ENCODE assay signal across 8 cellular contexts in the genomic region with DNA sequence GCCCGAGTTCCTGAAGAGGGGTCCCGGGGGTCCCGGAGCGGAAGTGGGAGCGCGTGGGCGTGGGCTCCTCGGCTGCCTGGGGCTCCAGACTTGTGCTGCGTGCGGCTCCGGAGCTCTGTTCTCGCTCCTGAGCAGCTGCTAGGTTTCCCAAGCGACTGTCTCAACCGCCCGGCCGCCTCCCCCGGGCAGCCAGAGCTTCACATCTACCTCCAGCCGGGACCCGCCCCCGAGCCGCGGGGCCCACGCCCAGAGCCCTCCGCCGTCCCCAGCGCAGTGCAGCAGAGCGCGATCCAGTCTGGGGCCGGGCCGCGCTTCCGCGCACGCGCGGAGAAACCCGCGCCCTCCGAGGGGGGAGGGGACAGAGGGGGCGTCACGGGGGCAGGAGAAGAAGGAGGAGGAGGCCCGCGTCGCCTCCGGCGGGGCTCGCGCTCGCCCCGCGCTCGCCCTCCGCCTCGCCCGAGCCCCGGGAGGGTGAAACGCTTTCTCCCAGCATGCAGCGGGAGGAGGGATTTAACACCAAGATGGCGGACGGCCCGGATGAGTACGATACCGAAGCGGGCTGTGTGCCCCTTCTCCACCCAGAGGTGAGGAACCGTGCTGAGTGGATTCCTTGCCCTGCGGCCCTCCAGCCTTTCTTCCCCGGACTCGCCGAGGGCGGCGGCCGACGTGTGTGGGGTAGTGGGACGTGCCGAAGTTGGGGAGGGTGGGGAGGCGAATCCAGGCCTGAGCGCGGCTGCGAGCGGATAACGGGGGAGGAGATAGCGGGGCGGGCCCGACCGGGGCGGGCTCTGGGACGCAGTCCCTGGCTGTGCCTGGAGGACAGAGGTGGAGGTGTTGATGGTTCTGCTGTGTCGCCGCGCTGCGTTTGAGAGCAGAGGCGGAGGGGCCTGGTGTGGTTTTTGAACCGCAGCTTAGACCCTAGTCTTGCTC. TPM values are rescaled to one million over a fixed set of nuclear protein-coding genes. Genes with fewer than 3 reads are reported as not detected.
DNase-seq lines count a peak whose midpoint lies in the region; ATAC-seq, FAIRE-seq and TF ChIP-seq lines count a peak whose summit lies in the region.

A gene with protein sequence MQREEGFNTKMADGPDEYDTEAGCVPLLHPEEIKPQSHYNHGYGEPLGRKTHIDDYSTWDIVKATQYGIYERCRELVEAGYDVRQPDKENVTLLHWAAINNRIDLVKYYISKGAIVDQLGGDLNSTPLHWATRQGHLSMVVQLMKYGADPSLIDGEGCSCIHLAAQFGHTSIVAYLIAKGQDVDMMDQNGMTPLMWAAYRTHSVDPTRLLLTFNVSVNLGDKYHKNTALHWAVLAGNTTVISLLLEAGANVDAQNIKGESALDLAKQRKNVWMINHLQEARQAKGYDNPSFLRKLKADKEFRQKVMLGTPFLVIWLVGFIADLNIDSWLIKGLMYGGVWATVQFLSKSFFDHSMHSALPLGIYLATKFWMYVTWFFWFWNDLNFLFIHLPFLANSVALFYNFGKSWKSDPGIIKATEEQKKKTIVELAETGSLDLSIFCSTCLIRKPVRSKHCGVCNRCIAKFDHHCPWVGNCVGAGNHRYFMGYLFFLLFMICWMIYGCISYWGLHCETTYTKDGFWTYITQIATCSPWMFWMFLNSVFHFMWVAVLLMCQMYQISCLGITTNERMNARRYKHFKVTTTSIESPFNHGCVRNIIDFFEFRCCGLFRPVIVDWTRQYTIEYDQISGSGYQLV (plus strand): TSS at position 370 of the 930 bp plus-strand sequence. CDS start 122 bp downstream, at position 492.

- peaks cover 47% of the 10 kb centered on the region for H3K79me2 ChIP-seq in smooth muscle cell (ENCODE audit: low read depth)

- no peak for FAIRE-seq in bronchial epithelial cell (lab: Jason Lieb, UNC)

- peak within 1 kb of the TSS; percentile 97 for H3K9ac ChIP-seq in smooth muscle cell (ENCODE audit: low read depth)

- peaks cover 38% of the 10 kb centered on the region for H3K4me1 Mint-ChIP-seq in WTC11

- peaks cover 4% of the 10 kb centered on the region for H3K4me1 ChIP-seq in smooth muscle cell (ENCODE audit: low read depth)

- peaks cover 37% of the 10 kb centered on the region for H4K20me1 ChIP-seq in smooth muscle cell (ENCODE audit: low read depth)

- under 1% methylated on average over 39 of the region's 93 CpGs for WGBS in smooth muscle cell (ENCODE audit: low lambda C conversion rate)

- no peaks in the 10 kb centered on the region for H3K9me3 ChIP-seq in smooth muscle cell (replicated peaks; ENCODE audit: low read depth)

- peak within 1 kb of the TSS; percentile 96 for H3K4me2 ChIP-seq in smooth muscle cell

- CTCF ChIA-PET in WTC11 (lab: Charles Lee): interaction anchor here (1.0 to 1.2 kb wide), 3 partner anchors 57 to 247 kb away, joined by 3 to 4 read pairs (median 3); no protein-coding TSS in a partner anchor

- TF ChIP-seq CTCF in WTC11 (IDR thresholded peaks at IDR 0.05) (no peak), bronchial epithelial cell (IDR thresholded peaks at IDR 0.05; ENCODE audit: insufficient read depth, low read length, severe bottlenecking) (no peak), smooth muscle cell (IDR thresholded peaks at IDR 0.05; ENCODE audit: borderline replicate concordance, insufficient read depth, poor library complexity, severe bottlenecking) (no peak)

- POLR2A ChIA-PET in WTC11 (lab: Charles Lee): interaction anchor here (0.7 to 1.6 kb wide), 5 partner anchors 8 to 133 kb away, joined by 3 to 10 read pairs (median 4); no protein-coding TSS in a partner anchor

- ATAC-seq in HG03196 (IDR thresholded peaks at IDR 0.05; ENCODE audit: unreplicated experiment): peak; percentile 92
- peak; percentile 87 for ATAC-seq in WTC11

- H3K27me3 Mint-ChIP-seq in WTC11 (ENCODE audit: low read depth): no peaks in the 10 kb centered on the region; the same call in 1 of the 2 replicates

- peak within 1 kb of the TSS; percentile 99 for H3K27ac Mint-ChIP-seq in WTC11

- peak within 1 kb of the TSS; percentile 95 for H3K4me3 ChIP-seq in bronchial epithelial cell (ENCODE audit: low read depth, low read length)
- peak within 1 kb of the TSS; percentile 93 for H3K4me3 ChIP-seq in smooth muscle cell

- H3K36me3 Mint-ChIP-seq in WTC11: no peaks in the 10 kb centered on the region

- in situ Hi-C loops in GM18951 (cut with MboI; ENCODE audit: low sequenced_read_pairs, unreplicated experiment): no loop called here

- peak; percentile 83 for TF ChIP-seq POLR2A in GM18951 (IDR thresholded peaks at IDR 0.05; ENCODE audit: extremely low read depth, insufficient read depth, insufficient read length)

- peak within 1 kb of the TSS; percentile 89 for H2AFZ ChIP-seq in smooth muscle cell (ENCODE audit: low read depth)

- H3F3A ChIP-seq in smooth muscle cell (ENCODE audit: low read depth): peaks cover 17% of the 10 kb centered on the region

- no peaks in the 10 kb centered on the region for H3K36me3 ChIP-seq in bronchial epithelial cell (ENCODE audit: control insufficient read depth, insufficient read depth, low read length)
- H3K36me3 ChIP-seq in smooth muscle cell (ENCODE audit: low read depth): no peaks in the 10 kb centered on the region

- H3K27me3 ChIP-seq in bronchial epithelial cell (ENCODE audit: control insufficient read depth, insufficient read depth, low read length): no peaks in the 10 kb centered on the region
- H3K27me3 ChIP-seq in smooth muscle cell (ENCODE audit: low read depth): no peaks in the 10 kb centered on the region

- peak; percentile 95 for DNase-seq in AG08395 (ENCODE audit: low spot score)
- DNase-seq in NCI-H226: peak; percentile 97
- peak; percentile 91 for DNase-seq in WTC11 (ENCODE audit: low spot score)
- peak; percentile 83 for DNase-seq in bronchial epithelial cell (ENCODE audit: low read depth)
- DNase-seq in iPS-NIHi7 (ENCODE audit: extremely low spot score): peak; percentile 89
- peak; percentile 92 for DNase-seq in smooth muscle cell (lab: John Stamatoyannopoulos, UW; ENCODE audit: unreplicated experiment)

- peak within 1 kb of the TSS; percentile 97 for H3K4me3 Mint-ChIP-seq in WTC11

- H3K9me3 Mint-ChIP-seq in WTC11: peaks cover 4% of the 10 kb centered on the region; the same call in 1 of the 2 replicates

- peak within 1 kb of the TSS; percentile 98 for H3K27ac ChIP-seq in smooth muscle cell (ENCODE audit: low read depth)

TF ChIP-seq in WTC11, 78 proteins besides CTCF, POLR2A, EP300 and RAD21 (continues in another document):
- peak; percentile 80; the same call in 1 of the 2 replicates for TF ChIP-seq ZNF121 (CRISPR knock-in tag; IDR thresholded peaks at IDR 0.05)
- TF ChIP-seq, protein P1, sequence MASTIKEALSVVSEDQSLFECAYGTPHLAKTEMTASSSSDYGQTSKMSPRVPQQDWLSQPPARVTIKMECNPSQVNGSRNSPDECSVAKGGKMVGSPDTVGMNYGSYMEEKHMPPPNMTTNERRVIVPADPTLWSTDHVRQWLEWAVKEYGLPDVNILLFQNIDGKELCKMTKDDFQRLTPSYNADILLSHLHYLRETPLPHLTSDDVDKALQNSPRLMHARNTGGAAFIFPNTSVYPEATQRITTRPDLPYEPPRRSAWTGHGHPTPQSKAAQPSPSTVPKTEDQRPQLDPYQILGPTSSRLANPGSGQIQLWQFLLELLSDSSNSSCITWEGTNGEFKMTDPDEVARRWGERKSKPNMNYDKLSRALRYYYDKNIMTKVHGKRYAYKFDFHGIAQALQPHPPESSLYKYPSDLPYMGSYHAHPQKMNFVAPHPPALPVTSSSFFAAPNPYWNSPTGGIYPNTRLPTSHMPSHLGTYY (CRISPR knock-in tag; IDR thresholded peaks at IDR 0.05): no peak
- TF ChIP-seq TP53 (CRISPR knock-in tag; IDR thresholded peaks at IDR 0.05): no peak
- TF ChIP-seq ZNF263 (CRISPR knock-in tag; IDR thresholded peaks at IDR 0.05; ENCODE audit: low read depth): no peak
- TF ChIP-seq MXD4 (CRISPR knock-in tag; IDR thresholded peaks at IDR 0.05; ENCODE audit: borderline replicate concordance): no peak
- TF ChIP-seq, protein P2, sequence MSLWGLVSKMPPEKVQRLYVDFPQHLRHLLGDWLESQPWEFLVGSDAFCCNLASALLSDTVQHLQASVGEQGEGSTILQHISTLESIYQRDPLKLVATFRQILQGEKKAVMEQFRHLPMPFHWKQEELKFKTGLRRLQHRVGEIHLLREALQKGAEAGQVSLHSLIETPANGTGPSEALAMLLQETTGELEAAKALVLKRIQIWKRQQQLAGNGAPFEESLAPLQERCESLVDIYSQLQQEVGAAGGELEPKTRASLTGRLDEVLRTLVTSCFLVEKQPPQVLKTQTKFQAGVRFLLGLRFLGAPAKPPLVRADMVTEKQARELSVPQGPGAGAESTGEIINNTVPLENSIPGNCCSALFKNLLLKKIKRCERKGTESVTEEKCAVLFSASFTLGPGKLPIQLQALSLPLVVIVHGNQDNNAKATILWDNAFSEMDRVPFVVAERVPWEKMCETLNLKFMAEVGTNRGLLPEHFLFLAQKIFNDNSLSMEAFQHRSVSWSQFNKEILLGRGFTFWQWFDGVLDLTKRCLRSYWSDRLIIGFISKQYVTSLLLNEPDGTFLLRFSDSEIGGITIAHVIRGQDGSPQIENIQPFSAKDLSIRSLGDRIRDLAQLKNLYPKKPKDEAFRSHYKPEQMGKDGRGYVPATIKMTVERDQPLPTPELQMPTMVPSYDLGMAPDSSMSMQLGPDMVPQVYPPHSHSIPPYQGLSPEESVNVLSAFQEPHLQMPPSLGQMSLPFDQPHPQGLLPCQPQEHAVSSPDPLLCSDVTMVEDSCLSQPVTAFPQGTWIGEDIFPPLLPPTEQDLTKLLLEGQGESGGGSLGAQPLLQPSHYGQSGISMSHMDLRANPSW (CRISPR knock-in tag; conservative IDR thresholded peaks at IDR 0.05; ENCODE audit: low read depth): no peak; the same call in 1 of the 2 replicates
- no peak for TF ChIP-seq TEAD4 (CRISPR knock-in tag; IDR thresholded peaks at IDR 0.05)
- TF ChIP-seq, protein P3, sequence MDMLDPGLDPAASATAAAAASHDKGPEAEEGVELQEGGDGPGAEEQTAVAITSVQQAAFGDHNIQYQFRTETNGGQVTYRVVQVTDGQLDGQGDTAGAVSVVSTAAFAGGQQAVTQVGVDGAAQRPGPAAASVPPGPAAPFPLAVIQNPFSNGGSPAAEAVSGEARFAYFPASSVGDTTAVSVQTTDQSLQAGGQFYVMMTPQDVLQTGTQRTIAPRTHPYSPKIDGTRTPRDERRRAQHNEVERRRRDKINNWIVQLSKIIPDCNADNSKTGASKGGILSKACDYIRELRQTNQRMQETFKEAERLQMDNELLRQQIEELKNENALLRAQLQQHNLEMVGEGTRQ (CRISPR knock-in tag; IDR thresholded peaks at IDR 0.05): peak; percentile 48
- 0 out of 2 replicates have a peak, but pooled peaks have one; percentile 21 for TF ChIP-seq FOXK1 (CRISPR knock-in tag; IDR thresholded peaks at IDR 0.05)

RNA-seq across cellular contexts. Expression of the gene that starts here (rescaled TPM):
- total RNA-seq in WTC11 (2021) (30.7 to 36.9 TPM (median 30.7 TPM) in 3 replicates), bronchial epithelial cell (26.1 and 30.7 TPM in 2 replicates), smooth muscle cell (34.8 and 41.0 TPM in 2 replicates)
- 12.2 and 12.8 TPM in 2 replicates for polyA plus RNA-seq in smooth muscle cell

Comparison
In these comparisons a context has a peak if more than half of its experiments do, and no peak if none do; other contexts are left out.
1. Peak in every context shown above with its lines: DNase-seq, ATAC-seq, H3K4me3 ChIP-seq and H3K27ac ChIP-seq.